1 cellular context compared by ENCODE assay signal in genomic region chr10:22456486-22456885, GRCh38.
A peak's percentile ranks its signal among the peaks of the same experiment; 100 is the strongest.
TF ChIP-seq lines count a peak whose summit lies in the region.

No MANE protein-coding gene starts in this region.

TF ChIP-seq in HEK293, 187 proteins besides CTCF, POLR2A, EP300 and RAD21 (continued from another document):
- TF ChIP-seq PATZ1 (tag by site-specific recombination; IDR thresholded peaks at IDR 0.05) (no peak), ZNF24 (tag by site-specific recombination; IDR thresholded peaks at IDR 0.05) (no peak), SP3 (tag by site-specific recombination; IDR thresholded peaks at IDR 0.05) (no peak), ZNF140 (tag by site-specific recombination; IDR thresholded peaks at IDR 0.05) (no peak), ZNF341 (tag by site-specific recombination; IDR thresholded peaks at IDR 0.05; ENCODE audit: low read depth) (peak; percentile 54; the same call in 1 of the 2 replicates), ZNF426 (tag by site-specific recombination; IDR thresholded peaks at IDR 0.05) (no peak), ZNF501 (tag by site-specific recombination; IDR thresholded peaks at IDR 0.05) (no peak)
